Comparison of ENCODE assay signal across 9 cellular contexts in genomic region chr12:15527201-15527782, GRCh38.
DNase-seq lines count a peak whose midpoint lies in the region; ATAC-seq, FAIRE-seq and TF ChIP-seq lines count a peak whose summit lies in the region.
"Had no signal": no experiment of that assay in that cellular context is flagged by ENCODE, and none has a peak within 500 bp of the region (broad histone marks: within the 10 kb centered on the region; RNA-seq: fewer than 3 reads in every experiment).

No MANE protein-coding gene starts in this region.

- TF ChIP-seq RAD21 in Ishikawa (IDR thresholded peaks at IDR 0.05; ENCODE audit: low read depth) = peak; percentile 44
- TF ChIP-seq RAD21 in liver (IDR thresholded peaks at IDR 0.05) = peak; percentile 45 to 50

- DNase-seq in CD1c-positive myeloid dendritic cell (ENCODE audit: extremely low spot score) (peak; percentile 94), astrocyte (ENCODE audit: low read depth) (no peak), cerebellar cortex (ENCODE audit: low spot score) (no peak), esophagus squamous epithelium (lab: John Stamatoyannopoulos, UW) (no peak)
- DNase-seq: MG63 had no signal

- no peak overlapping the region for H3K4me3 Mint-ChIP-seq in astrocyte (ENCODE audit: unreplicated experiment)

- no peaks in the 10 kb centered on the region for H3K36me3 Mint-ChIP-seq in astrocyte (ENCODE audit: low read depth, unreplicated experiment)

- H3K4me3 ChIP-seq in astrocyte (ENCODE audit: insufficient read depth, low read depth, low read length) (no peak overlapping the region), liver (ENCODE audit: low read depth in 1 of 3, low read length in 3 of 3) (no peak overlapping the region), esophagus squamous epithelium (no peak overlapping the region)
- H3K4me3 ChIP-seq: MG63 had no signal

- WGBS in liver = 56% methylated on average over 5 of the region's 5 CpGs
- 52 to 66% methylated on average over 5 of the region's 5 CpGs for WGBS in esophagus squamous epithelium, 2 donors

- no peak overlapping the region for H3K9ac ChIP-seq in astrocyte (ENCODE audit: low read length)
- H3K9ac ChIP-seq in liver (ENCODE audit: low read depth in 1 of 2, low read length in 2 of 2) = no peak overlapping the region

- H3K36me3 ChIP-seq in astrocyte (ENCODE audit: insufficient read depth, low read length) = no peaks in the 10 kb centered on the region
- H3K36me3 ChIP-seq in liver (ENCODE audit: control insufficient read depth in 4 of 4, insufficient read depth in 3 of 4, low read depth in 1 of 4, low read length in 3 of 4) = no peaks in the 10 kb centered on the region
- no peaks in the 10 kb centered on the region for H3K36me3 ChIP-seq in esophagus squamous epithelium
- H3K36me3 ChIP-seq: MG63 had no signal

- peaks cover 2% of the 10 kb centered on the region for H3K9me3 Mint-ChIP-seq in astrocyte (ENCODE audit: unreplicated experiment)

- intact Hi-C loops in esophagus squamous epithelium (cut with DNase I) = no loop called here

- H3K27me3 ChIP-seq in astrocyte (ENCODE audit: insufficient read depth, low read length) = peaks cover 8% of the 10 kb centered on the region
- H3K27me3 ChIP-seq in liver (ENCODE audit: control insufficient read depth in 4 of 4, insufficient read depth in 4 of 4, low read length in 3 of 4) = no peaks in the 10 kb centered on the region
- peaks cover 0 to 7% (median 0%) of the 10 kb centered on the region in 4 donors for H3K27me3 ChIP-seq in esophagus squamous epithelium
- H3K27me3 ChIP-seq: MG63 had no signal

- no peaks in the 10 kb centered on the region for H4K20me1 ChIP-seq in astrocyte (ENCODE audit: insufficient read depth, low read length)

- H3K27ac ChIP-seq in astrocyte (ENCODE audit: low read depth, low read length) (no peak overlapping the region), liver (ENCODE audit: low read depth in 1 of 2, low read length in 2 of 2) (no peak overlapping the region), esophagus squamous epithelium (no peak overlapping the region)

- no peak for TF ChIP-seq EP300 in Ishikawa (IDR thresholded peaks at IDR 0.05; ENCODE audit: borderline replicate concordance)

- no peaks in the 10 kb centered on the region for H3K4me1 Mint-ChIP-seq in astrocyte (ENCODE audit: low read depth, unreplicated experiment)

- H3K4me2 ChIP-seq in astrocyte (ENCODE audit: low read length) = no peak overlapping the region

- H3K9me3 ChIP-seq in astrocyte (ENCODE audit: insufficient read depth, low read depth, low read length) = no peaks in the 10 kb centered on the region
- peaks cover 0 to 4% (median under 1%) of the 10 kb centered on the region in 4 donors for H3K9me3 ChIP-seq in liver (ENCODE audit: control insufficient read depth in 4 of 4, low read length in 3 of 4)
- H3K9me3 ChIP-seq in esophagus squamous epithelium = no peaks in the 10 kb centered on the region

- no peak for FAIRE-seq in astrocyte (lab: Jason Lieb, UNC)

- no peak for TF ChIP-seq POLR2A in esophagus squamous epithelium (IDR thresholded peaks at IDR 0.05)

- ATAC-seq in HG03565 (IDR thresholded peaks at IDR 0.05; ENCODE audit: unreplicated experiment) = no peak
- ATAC-seq in GM21367 (IDR thresholded peaks at IDR 0.05; ENCODE audit: unreplicated experiment) = no peak

- H3K79me2 ChIP-seq in astrocyte (ENCODE audit: insufficient read depth, low read length) = no peaks in the 10 kb centered on the region

- no peak overlapping the region for H2AFZ ChIP-seq in astrocyte (ENCODE audit: low read depth, low read length)

- H3K4me1 ChIP-seq in astrocyte (ENCODE audit: insufficient read depth, low read length) (peaks cover 2% of the 10 kb centered on the region), liver (ENCODE audit: control insufficient read depth in 4 of 4, insufficient read depth in 4 of 4, low read length in 3 of 4) (no peaks in the 10 kb centered on the region), esophagus squamous epithelium (no peaks in the 10 kb centered on the region)

- H3K27ac Mint-ChIP-seq in astrocyte (ENCODE audit: unreplicated experiment) = no peak overlapping the region

- no peaks in the 10 kb centered on the region for H3K27me3 Mint-ChIP-seq in astrocyte (ENCODE audit: low read depth, unreplicated experiment)

- TF ChIP-seq CTCF in astrocyte (IDR thresholded peaks at IDR 0.05; ENCODE audit: insufficient read depth, low read depth, low read length) = peak; percentile 13
- TF ChIP-seq CTCF in liver (IDR thresholded peaks at IDR 0.05; ENCODE audit: low read depth, low read length, missing input control) = peak; percentile 20
- TF ChIP-seq CTCF in esophagus squamous epithelium (IDR thresholded peaks at IDR 0.05) = peak in 1 of 6 experiments; percentile 20

TF ChIP-seq in Ishikawa, 13 proteins besides CTCF, POLR2A, EP300 and RAD21 (continues in another document):
- TF ChIP-seq NFIC (IDR thresholded peaks at IDR 0.05) (no peak), MAX (IDR thresholded peaks at IDR 0.05) (no peak), TCF12 (IDR thresholded peaks at IDR 0.05; ENCODE audit: low read depth) (no peak), TAF1 (IDR thresholded peaks at IDR 0.05; ENCODE audit: low read depth) (no peak), CREB1 (IDR thresholded peaks at IDR 0.05; ENCODE audit: low read depth) (no peak), EGR1 (IDR thresholded peaks at IDR 0.05) (no peak), TEAD4 (IDR thresholded peaks at IDR 0.05) (no peak), USF1 (IDR thresholded peaks at IDR 0.05) (no peak)

TF ChIP-seq in liver, 16 proteins besides CTCF, POLR2A, EP300 and RAD21:
- TF ChIP-seq EGR1 (IDR thresholded peaks at IDR 0.05; ENCODE audit: low read depth in 2 of 2) = no peak
